In genomic region chr10:123257904-123258303, GRCh38 we compare ENCODE assay signal across 9 cellular contexts.
DNase-seq lines count a peak whose midpoint lies in the region; ATAC-seq lines count a peak whose summit lies in the region.
"Had no signal": no experiment of that assay in that cellular context is flagged by ENCODE, and none has a peak within 500 bp of the region (broad histone marks: within the 10 kb centered on the region; RNA-seq: fewer than 3 reads in every experiment).

No MANE protein-coding gene starts in this region.

- ATAC-seq in HG03521 (IDR thresholded peaks at IDR 0.05; ENCODE audit: unreplicated experiment), result no peak

- DNase-seq in NCI-H1105 treated with DMSO at 0.1 percent for 48 hours (lab: John Stamatoyannopoulos, UW), result peak; percentile 63
- peak; percentile 80 for DNase-seq in NCI-H1436 treated with DMSO at 0.1 percent for 48 hours (lab: John Stamatoyannopoulos, UW)
- peak; percentile 25 for DNase-seq in NCI-H2227 treated with DMSO at 0.1 percent for 48 hours (lab: John Stamatoyannopoulos, UW)
- peak; percentile 20 for DNase-seq in SK-N-DZ (ENCODE audit: low spot score)
- no peak for DNase-seq in activated CD4-positive, CD25-positive, alpha-beta regulatory T cell treated with anti-CD3 and anti-CD28 coated beads, Interleukin-2, amount 50 U/mL, for 72 hours
- DNase-seq in T-helper 1 cell, result no peak
- DNase-seq: CD4-positive, alpha-beta memory T cell; DMS79 had no signal

Comparison
In these comparisons a context has a peak if more than half of its experiments do, and no peak if none do; other contexts are left out.
1. DNase-seq: peak in NCI-H1105 treated with DMSO at 0.1 percent for 48 hours (single experiment), NCI-H1436 treated with DMSO at 0.1 percent for 48 hours (single experiment), NCI-H2227 treated with DMSO at 0.1 percent for 48 hours (single experiment) and SK-N-DZ (single experiment); none in activated CD4-positive, CD25-positive, alpha-beta regulatory T cell treated with anti-CD3 and anti-CD28 coated beads, Interleukin-2, amount 50 U/mL, for 72 hours (single experiment) and T-helper 1 cell (0 of 5).